24 cellular contexts compared by ENCODE assay signal in genomic region chr1:167864392-167864992, GRCh38. TPM values are rescaled to one million over a fixed set of nuclear protein-coding genes. Genes with fewer than 3 reads are reported as not detected.
A peak's percentile ranks its signal among the peaks of the same experiment; 100 is the strongest.
DNase-seq lines count a peak whose midpoint lies in the region; ATAC-seq and TF ChIP-seq lines count a peak whose summit lies in the region.
"Had no signal": no experiment of that assay in that cellular context is flagged by ENCODE, and none has a peak within 500 bp of the region (broad histone marks: within the 10 kb centered on the region; RNA-seq: fewer than 3 reads in every experiment).

No MANE protein-coding gene starts in this region.

- DNase-seq in GM23338 (ENCODE audit: low spot score): no peak
- DNase-seq in OCI-M1 (lab: John Stamatoyannopoulos, UW): peak; percentile 72
- peak in 1 of 2 donors; percentile 9 for DNase-seq in fibroblast of lung (ENCODE audit: low read depth in 2 of 2)
- DNase-seq in trophoblast cell: no peak
- no peak for DNase-seq in activated CD4-positive, alpha-beta T cell treated with anti-CD3 and anti-CD28 coated beads, Interleukin-2, amount 10 ng/mL, durations not matched to agents 24 days and 14 days
- no peak for DNase-seq in AG08396 (ENCODE audit: low spot score)
- no peak for DNase-seq in vagina (ENCODE audit: extremely low spot score in 2 of 2)
- DNase-seq: DMS53, GDM1, GOT3, KBM-7, NCI-H1092, NCI-H1436, NCI-H187 treated with DMSO at 0.1 percent for 48 hours, NCI-H226, NCI-H524, PC-9, RPMI8226, SHP77 had no signal

- H3K18ac ChIP-seq in trophoblast cell (ENCODE audit: low read length): peak overlapping the region; percentile 72

- H2AK5ac ChIP-seq in trophoblast cell (ENCODE audit: low read length): peak overlapping the region; percentile 35

- H3K27ac ChIP-seq in GM23338 (ENCODE audit: low read depth): no peak overlapping the region
- H3K27ac ChIP-seq in fibroblast of lung (ENCODE audit: insufficient read depth, low read length): no peak overlapping the region
- H3K27ac ChIP-seq in trophoblast cell (ENCODE audit: low read depth, low read length): peak overlapping the region; percentile 93
- no peak overlapping the region for H3K27ac ChIP-seq in vagina
- H3K27ac ChIP-seq: C4-2B, PC-9 had no signal

- H3K79me1 ChIP-seq in trophoblast cell (ENCODE audit: low read length): peaks cover 26% of the 10 kb centered on the region

- no CpG with 5 or more reads among the region's 6 CpGs for WGBS in trophoblast cell (ENCODE audit: extremely low coverage, insufficient coverage, insufficient read length)

- ATAC-seq in GM23338 (no peak), HG03571 (IDR thresholded peaks at IDR 0.05; ENCODE audit: unreplicated experiment) (no peak)
- ATAC-seq: HCT116 had no signal

- H3K4ac ChIP-seq in trophoblast cell (ENCODE audit: low read depth, low read length): peak overlapping the region; percentile 69

- no peaks in the 10 kb centered on the region for H4K20me1 ChIP-seq in GM23338 (replicated peaks; ENCODE audit: insufficient read depth)
- H4K20me1 ChIP-seq in fibroblast of lung (ENCODE audit: control insufficient read depth, extremely low read depth, insufficient read depth, low read length): no peaks in the 10 kb centered on the region

- H3K9ac ChIP-seq in fibroblast of lung (ENCODE audit: insufficient read depth, low read length) (no peak overlapping the region), trophoblast cell (ENCODE audit: low read length) (peak overlapping the region; percentile 79)

- H3K9me3 Mint-ChIP-seq in GM23338: peaks cover 16% of the 10 kb centered on the region; the same call in 2 of the 3 replicates
- no peaks in the 10 kb centered on the region for H3K9me3 Mint-ChIP-seq in activated CD4-positive, alpha-beta T cell treated with anti-CD3 and anti-CD28 coated beads, Interleukin-2, amount 10 ng/mL, durations not matched to agents 24 days and 14 days
- H3K9me3 Mint-ChIP-seq: T-helper 1 cell treated with Interleukin-12 subunit alpha and Interleukin-12 subunit beta and Interleukin-4 antibody, amounts not matched to agents 30 μg/mL and 1 μg/mL, for 36 hours had no signal

- no peak overlapping the region for H3K23ac ChIP-seq in trophoblast cell (ENCODE audit: low read length)

- peak overlapping the region; percentile 72 for H4K91ac ChIP-seq in trophoblast cell (ENCODE audit: low read depth, low read length)

- TF ChIP-seq POLR2A in vagina (IDR thresholded peaks at IDR 0.05): no peak

- intact Hi-C loops in activated CD4-positive, alpha-beta T cell treated with anti-CD3 and anti-CD28 coated beads, Interleukin-2, amount 10 ng/mL, durations not matched to agents 24 days and 14 days (cut with micrococcal nuclease): no loop called here
- intact Hi-C loops in vagina (cut with DNase I): no loop called here

- peak overlapping the region; percentile 85 for H2BK5ac ChIP-seq in trophoblast cell (ENCODE audit: low read depth, low read length, poor library complexity)

- H3K79me2 ChIP-seq in GM23338 (replicated peaks; ENCODE audit: insufficient read depth) (no peaks in the 10 kb centered on the region), fibroblast of lung (ENCODE audit: control insufficient read depth, insufficient read depth, low read length) (no peaks in the 10 kb centered on the region), trophoblast cell (ENCODE audit: control insufficient read depth, insufficient read depth, low read length, poor library complexity) (peaks cover 7% of the 10 kb centered on the region)

- H3K27me3 ChIP-seq in GM23338 (ENCODE audit: insufficient read depth): no peaks in the 10 kb centered on the region
- no peaks in the 10 kb centered on the region for H3K27me3 ChIP-seq in fibroblast of lung (ENCODE audit: control insufficient read depth, insufficient read depth, low read length)
- no peaks in the 10 kb centered on the region for H3K27me3 ChIP-seq in trophoblast cell (ENCODE audit: insufficient read depth, low read length)
- H3K27me3 ChIP-seq in vagina: no peaks in the 10 kb centered on the region

- H4K12ac ChIP-seq in trophoblast cell (ENCODE audit: low read depth, low read length): no peak overlapping the region

- no peak overlapping the region for H3K4me3 ChIP-seq in GM23338
- H3K4me3 ChIP-seq in fibroblast of lung (replicated peaks in 1 of 4; ENCODE audit: control extremely low read depth in 1 of 4, insufficient read depth in 1 of 4, low read depth in 3 of 4, low read length in 4 of 4): no peak overlapping the region
- H3K4me3 ChIP-seq in trophoblast cell (ENCODE audit: low read depth, low read length): peak overlapping the region; percentile 71
- H3K4me3 ChIP-seq in vagina: no peak overlapping the region
- H3K4me3 ChIP-seq: PC-9 had no signal

- H3K4me3 Mint-ChIP-seq in GM23338: no peak overlapping the region
- no peak overlapping the region for H3K4me3 Mint-ChIP-seq in activated CD4-positive, alpha-beta T cell treated with anti-CD3 and anti-CD28 coated beads, Interleukin-2, amount 10 ng/mL, durations not matched to agents 24 days and 14 days
- H3K4me3 Mint-ChIP-seq: T-helper 1 cell treated with Interleukin-12 subunit alpha and Interleukin-12 subunit beta and Interleukin-4 antibody, amounts not matched to agents 30 μg/mL and 1 μg/mL, for 36 hours had no signal

- H3K9me3 ChIP-seq in fibroblast of lung (ENCODE audit: control insufficient read depth, insufficient read depth, low read depth, low read length) (no peaks in the 10 kb centered on the region), trophoblast cell (ENCODE audit: insufficient read depth, low read depth, low read length) (no peaks in the 10 kb centered on the region), vagina (no peaks in the 10 kb centered on the region)

- peak overlapping the region; percentile 60; the same call in 1 of the 2 replicates for H2AFZ ChIP-seq in GM23338
- H2AFZ ChIP-seq in fibroblast of lung (ENCODE audit: low read length): peak overlapping the region; percentile 29
- H2AFZ ChIP-seq in trophoblast cell (ENCODE audit: insufficient read depth, low read length, poor library complexity): no peak overlapping the region
- H2AFZ ChIP-seq: PC-9 had no signal

- peak overlapping the region; percentile 46 for H4K8ac ChIP-seq in trophoblast cell (ENCODE audit: low read depth, low read length)

- H3K36me3 Mint-ChIP-seq in GM23338 (ENCODE audit: low read depth): peaks cover 13% of the 10 kb centered on the region
- no peaks in the 10 kb centered on the region for H3K36me3 Mint-ChIP-seq in activated CD4-positive, alpha-beta T cell treated with anti-CD3 and anti-CD28 coated beads, Interleukin-2, amount 10 ng/mL, durations not matched to agents 24 days and 14 days (ENCODE audit: low read depth)

- H2BK12ac ChIP-seq in trophoblast cell (ENCODE audit: low read length): peak overlapping the region; percentile 67

- peaks cover 29% of the 10 kb centered on the region for H3K4me1 Mint-ChIP-seq in GM23338
- peaks cover 2% of the 10 kb centered on the region for H3K4me1 Mint-ChIP-seq in activated CD4-positive, alpha-beta T cell treated with anti-CD3 and anti-CD28 coated beads, Interleukin-2, amount 10 ng/mL, durations not matched to agents 24 days and 14 days

- H3K9me2 ChIP-seq in GM23338 (ENCODE audit: insufficient read depth): 0 out of 2 replicates have a peak, but pooled peaks cover 3% of the 10 kb centered on the region

- peak overlapping the region; percentile 46 for H3K14ac ChIP-seq in trophoblast cell (ENCODE audit: low read length)

- peak overlapping the region; percentile 98 for H2BK120ac ChIP-seq in trophoblast cell (ENCODE audit: insufficient read depth, low read length, poor library complexity)

- H3K36me3 ChIP-seq in GM23338 (ENCODE audit: insufficient read depth): no peaks in the 10 kb centered on the region
- no peaks in the 10 kb centered on the region for H3K36me3 ChIP-seq in fibroblast of lung (ENCODE audit: control insufficient read depth, insufficient read depth, low read length)
- H3K36me3 ChIP-seq in trophoblast cell (ENCODE audit: control insufficient read depth in 1 of 2, insufficient read depth in 2 of 2, low read length in 2 of 2): no peaks in the 10 kb centered on the region
- no peaks in the 10 kb centered on the region for H3K36me3 ChIP-seq in vagina

- TF ChIP-seq CTCF in GM23338 (conservative IDR thresholded peaks at IDR 0.05; ENCODE audit: low read depth in 2 of 2) (no peak), fibroblast of lung (conservative IDR thresholded peaks at IDR 0.05 in 1 of 2, IDR thresholded peaks at IDR 0.05 in 1 of 2; ENCODE audit: low read depth in 1 of 2, low read length in 2 of 2) (no peak), vagina (IDR thresholded peaks at IDR 0.05) (no peak)

- H3F3A ChIP-seq in GM23338 (replicated peaks; ENCODE audit: low read depth): no peaks in the 10 kb centered on the region

- no peak overlapping the region for H3K27ac Mint-ChIP-seq in GM23338
- no peak overlapping the region for H3K27ac Mint-ChIP-seq in activated CD4-positive, alpha-beta T cell treated with anti-CD3 and anti-CD28 coated beads, Interleukin-2, amount 10 ng/mL, durations not matched to agents 24 days and 14 days
- H3K27ac Mint-ChIP-seq: T-helper 1 cell treated with Interleukin-12 subunit alpha and Interleukin-12 subunit beta and Interleukin-4 antibody, amounts not matched to agents 30 μg/mL and 1 μg/mL, for 36 hours had no signal

- H3K27me3 Mint-ChIP-seq in GM23338 (ENCODE audit: insufficient read depth, low read depth, poor library complexity): peaks cover 1% of the 10 kb centered on the region
- H3K27me3 Mint-ChIP-seq in activated CD4-positive, alpha-beta T cell treated with anti-CD3 and anti-CD28 coated beads, Interleukin-2, amount 10 ng/mL, durations not matched to agents 24 days and 14 days: no peaks in the 10 kb centered on the region

- H3K4me1 ChIP-seq in GM23338 (ENCODE audit: insufficient read depth): peaks cover 21% of the 10 kb centered on the region
- no peaks in the 10 kb centered on the region for H3K4me1 ChIP-seq in fibroblast of lung (ENCODE audit: control insufficient read depth, extremely low read depth, insufficient read depth, low read length)
- peaks cover 2 to 4% of the 10 kb centered on the region in 2 experiments for H3K4me1 ChIP-seq in trophoblast cell (ENCODE audit: control insufficient read depth in 1 of 2, insufficient read depth in 2 of 2, low read length in 2 of 2)
- H3K4me1 ChIP-seq in vagina: no peaks in the 10 kb centered on the region

- H3K4me2 ChIP-seq in GM23338: no peak overlapping the region
- no peak overlapping the region for H3K4me2 ChIP-seq in fibroblast of lung (ENCODE audit: extremely low read depth, insufficient read depth, low read length)
- peak overlapping the region; percentile 75 for H3K4me2 ChIP-seq in trophoblast cell (ENCODE audit: low read length)
- H3K4me2 ChIP-seq: PC-9 had no signal

TF ChIP-seq in GM23338, 12 proteins besides CTCF, POLR2A, EP300 and RAD21 (continues in another document):
- TF ChIP-seq NANOG (IDR thresholded peaks at IDR 0.05; ENCODE audit: borderline replicate concordance): no peak

RNA-seq across cellular contexts. Expression of gene ADCY10, which starts 49.4 kb away (rescaled TPM):
- total RNA-seq in GM23338 (2014; rRNA removed; shearing (Covaris generic)): not detected in 2 replicates
- polyA plus RNA-seq in GM23338 (2016; fragmentation: Nextera tagmentation; extraction: Ambion mirVana) (not detected in 2 replicates), fibroblast of lung (0.09 TPM in 1 of 2 replicates, not detected in the other)
- total RNA-seq in fibroblast of lung (under 0.01 and 0.17 TPM in 2 replicates), vagina (not detected)
- polyA plus RNA-seq in fibroblast of lung (2012): 0.09 TPM in 1 of 2 replicates, not detected in the other
- 0.19 TPM in 1 of 2 replicates, not detected in the other for polyA minus RNA-seq in fibroblast of lung (ENCODE audit: low replicate concordance)
- polyA plus RNA-seq in trophoblast cell (2013): 1.3 TPM in 2 replicates
- total RNA-seq in activated CD4-positive, alpha-beta T cell treated with anti-CD3 and anti-CD28 coated beads, Interleukin-2, amount 10 ng/mL, durations not matched to agents 24 days and 14 days: 0.09 and 0.19 TPM in 2 replicates
- total RNA-seq: A172 had no signal
